ENCODE assay signal across 23 cellular contexts in the genomic region with DNA sequence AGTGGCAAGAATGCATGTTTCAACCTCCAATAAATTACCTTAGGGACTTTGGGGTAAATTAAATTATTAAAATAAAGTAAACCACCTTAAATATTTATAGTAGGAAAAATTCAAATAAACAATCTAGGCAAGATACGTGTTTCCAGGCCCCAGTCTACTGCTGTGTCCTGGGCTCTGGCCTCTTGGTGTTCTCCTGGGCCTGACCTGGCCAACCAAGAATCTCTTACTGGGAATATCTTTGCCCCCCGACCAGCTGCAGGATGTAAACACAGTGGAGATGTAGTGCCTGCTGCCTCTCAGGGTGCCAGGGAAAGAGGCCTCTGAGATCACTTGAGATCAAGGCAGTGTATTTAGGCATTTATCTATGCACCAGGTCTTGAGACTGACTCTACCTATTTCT.
"Had no signal": no experiment of that assay in that cellular context is flagged by ENCODE, and none has a peak within 500 bp of the region (broad histone marks: within the 10 kb centered on the region; RNA-seq: fewer than 3 reads in every experiment).

No MANE protein-coding gene starts in this region.

- ATAC-seq: left colon; mucosa of descending colon; natural killer cell treated with Interleukin-12 subunit alpha and Interleukin-12 subunit beta and Interleukin-15 and Interleukin-18, amount 100 ng/mL, for 72 hours; stimulated activated effector memory CD8-positive, alpha-beta T cell treated with anti-CD3 and anti-CD28 coated beads, Interleukin-12 subunit alpha, Interleukin-12 subunit beta, amount 100 ng/mL, for 72 hours had no signal

- H3K9me3 ChIP-seq: esophagus squamous epithelium, mucosa of descending colon, neutrophil, right lobe of liver, stomach, thyroid gland, vagina had no signal

- H3K36me3 ChIP-seq: neutrophil, right lobe of liver had no signal

- H3K27ac ChIP-seq: neutrophil, right lobe of liver, thyroid gland, vagina had no signal

- H3K4me1 Mint-ChIP-seq: memory B cell; neural crest cell; stimulated activated effector memory CD8-positive, alpha-beta T cell treated with anti-CD3 and anti-CD28 coated beads, Interleukin-12 subunit alpha, Interleukin-12 subunit beta, amount 100 ng/mL, for 72 hours had no signal

- H3K4me1 ChIP-seq: esophagus squamous epithelium, right lobe of liver, vagina had no signal

- H3K36me3 Mint-ChIP-seq: natural killer cell treated with Interleukin-12 subunit alpha and Interleukin-12 subunit beta and Interleukin-15 and Interleukin-18, amount 100 ng/mL, for 72 hours; stimulated activated effector memory CD8-positive, alpha-beta T cell treated with anti-CD3 and anti-CD28 coated beads, Interleukin-12 subunit alpha, Interleukin-12 subunit beta, amount 100 ng/mL, for 72 hours had no signal

- DNase-seq: dermis blood vessel endothelial cell; effector memory CD4-positive, alpha-beta T cell; esophagus squamous epithelium; head of caudate nucleus; left colon; mucosa of descending colon; naive B cell; retina; right lobe of liver; stimulated activated CD4-positive, alpha-beta T cell treated with anti-CD3 and anti-CD28 coated beads, Interleukin-2, amount 100 ng/mL, for 24 hours; stimulated activated CD4-positive, alpha-beta T cell treated with anti-CD3 and anti-CD28 coated beads, Interleukin-4, amount 100 ng/mL, for 24 hours; stimulated activated naive CD4-positive, alpha-beta T cell treated with Interleukin-2 at 50 U/mL for 16 hours; stomach; thyroid gland; trophoblast cell had no signal

- H3K9me3 Mint-ChIP-seq: memory B cell; naive B cell; natural killer cell treated with Interleukin-12 subunit alpha and Interleukin-12 subunit beta and Interleukin-15 and Interleukin-18, amount 100 ng/mL, for 72 hours; neural crest cell; stimulated activated effector memory CD8-positive, alpha-beta T cell treated with anti-CD3 and anti-CD28 coated beads, Interleukin-12 subunit alpha, Interleukin-12 subunit beta, amount 100 ng/mL, for 72 hours had no signal

- H3K27me3 ChIP-seq: esophagus squamous epithelium, neutrophil, right lobe of liver, stomach, thyroid gland, vagina had no signal

- H3K27me3 Mint-ChIP-seq: memory B cell; naive B cell; natural killer cell treated with Interleukin-12 subunit alpha and Interleukin-12 subunit beta and Interleukin-15 and Interleukin-18, amount 100 ng/mL, for 72 hours had no signal

- H3K4me3 Mint-ChIP-seq: memory B cell; natural killer cell treated with Interleukin-12 subunit alpha and Interleukin-12 subunit beta and Interleukin-15 and Interleukin-18, amount 100 ng/mL, for 72 hours; neural crest cell; stimulated activated effector memory CD8-positive, alpha-beta T cell treated with anti-CD3 and anti-CD28 coated beads, Interleukin-12 subunit alpha, Interleukin-12 subunit beta, amount 100 ng/mL, for 72 hours had no signal

- H3K4me3 ChIP-seq: coronary artery, esophagus squamous epithelium, lung, mucosa of descending colon, right lobe of liver, stomach, thyroid gland, vagina had no signal
